ENCODE assay signal across 16 cellular contexts in genomic region chr11:12359761-12360160, GRCh38. TPM values are rescaled to one million over a fixed set of nuclear protein-coding genes. Genes with fewer than 3 reads are reported as not detected.
DNase-seq lines count a peak whose midpoint lies in the region; ATAC-seq, FAIRE-seq and TF ChIP-seq lines count a peak whose summit lies in the region.
"Had no signal": no experiment of that assay in that cellular context is flagged by ENCODE, and none has a peak within 500 bp of the region (broad histone marks: within the 10 kb centered on the region; RNA-seq: fewer than 3 reads in every experiment).

No MANE protein-coding gene starts in this region.

- TF ChIP-seq CTCF in astrocyte of the spinal cord (IDR thresholded peaks at IDR 0.05; ENCODE audit: low read depth, low read length) = no peak

- H3K36me3 Mint-ChIP-seq in activated naive CD4-positive, alpha-beta T cell treated with anti-CD3 and anti-CD28 coated beads, Interleukin-2, amount 50 U/mL, for 72 hours = no peaks in the 10 kb centered on the region

- H3K9me3 Mint-ChIP-seq in activated naive CD4-positive, alpha-beta T cell treated with anti-CD3 and anti-CD28 coated beads, Interleukin-2, amount 50 U/mL, for 72 hours = peaks cover 0 to 7% of the 10 kb centered on the region in 2 donors

- in situ Hi-C loops in astrocyte of the spinal cord (cut with HindIII; ENCODE audit: low sequenced_read_pairs) = no loop called here

- ATAC-seq in HG02970 (IDR thresholded peaks at IDR 0.05; ENCODE audit: low FRiP score, unreplicated experiment) = no peak
- no peak for ATAC-seq in activated naive CD4-positive, alpha-beta T cell treated with anti-CD3 and anti-CD28 coated beads, Interleukin-2, amount 50 U/mL, for 72 hours
- ATAC-seq: HCT116 had no signal

- no peaks in the 10 kb centered on the region for H3K9me3 ChIP-seq in MG63

- FAIRE-seq in islet of Langerhans (lab: Jason Lieb, UNC) = peak; percentile 13
- FAIRE-seq in H54 (lab: Jason Lieb, UNC) = no peak

- no peaks in the 10 kb centered on the region for H3K36me3 ChIP-seq in MG63

- H3K27ac Mint-ChIP-seq in activated naive CD4-positive, alpha-beta T cell treated with anti-CD3 and anti-CD28 coated beads, Interleukin-2, amount 50 U/mL, for 72 hours = no peak overlapping the region

- DNase-seq in EH (ENCODE audit: low read depth) = peak; percentile 52
- DNase-seq in MG63 = peak; percentile 48
- peak; percentile 34 for DNase-seq in astrocyte of the spinal cord (ENCODE audit: low read depth, low spot score)
- DNase-seq in stimulated activated CD4-positive, alpha-beta T cell treated with anti-CD3 and anti-CD28 coated beads, Interleukin-4, amount 100 ng/mL, for 4 hours = no peak
- no peak for DNase-seq in activated naive CD4-positive, alpha-beta T cell treated with anti-CD3 and anti-CD28 coated beads, Interleukin-2, amount 50 U/mL, for 72 hours (ENCODE audit: low spot score in 2 of 2)
- no peak for DNase-seq in H54 (ENCODE audit: insufficient read length, low spot score)
- DNase-seq: COR-L47, KG1, NCI-H146, NCI-H2227 treated with DMSO at 0.1 percent for 48 hours, NCI-H524, SHP77 treated with DMSO at 0.1 percent for 48 hours had no signal

- H3K4me3 ChIP-seq in MG63 (no peak overlapping the region), astrocyte of the spinal cord (ENCODE audit: low read depth, low read length) (no peak overlapping the region)

- no peaks in the 10 kb centered on the region for H3K27me3 ChIP-seq in MG63

- no peak for TF ChIP-seq POLR2A in H54 (IDR thresholded peaks at IDR 0.05; ENCODE audit: low read depth, low read length)

RNA-seq across cellular contexts. Expression of gene PARVA, which starts 17.6 kb away (rescaled TPM):
- 27.9 and 32.6 TPM in 2 replicates for total RNA-seq in MG63 (2014; rRNA removed; shearing (Covaris generic); ENCODE audit: low replicate concordance)
- under 1 TPM in 1 of 2 donors, not detected in 1; 0.20 TPM for total RNA-seq in activated naive CD4-positive, alpha-beta T cell treated with anti-CD3 and anti-CD28 coated beads, Interleukin-2, amount 50 U/mL, for 72 hours
- total RNA-seq: OCI-LY7 had no signal

Comparison
In these comparisons a context has a peak if more than half of its experiments do, and no peak if none do; other contexts are left out.
1. DNase-seq: peak in EH (single experiment), MG63 (single experiment) and astrocyte of the spinal cord (single experiment); none in stimulated activated CD4-positive, alpha-beta T cell treated with anti-CD3 and anti-CD28 coated beads, Interleukin-4, amount 100 ng/mL, for 4 hours (0 of 2), activated naive CD4-positive, alpha-beta T cell treated with anti-CD3 and anti-CD28 coated beads, Interleukin-2, amount 50 U/mL, for 72 hours (0 of 2) and H54 (single experiment).
2. RNA of gene PARVA, which starts 17.6 kb away (total RNA-seq): 27.9 to 32.6 TPM in MG63; 0.20 TPM in activated naive CD4-positive, alpha-beta T cell treated with anti-CD3 and anti-CD28 coated beads, Interleukin-2, amount 50 U/mL, for 72 hours; every median in the first group is over 10 times any median in the second.